In the genomic region with DNA sequence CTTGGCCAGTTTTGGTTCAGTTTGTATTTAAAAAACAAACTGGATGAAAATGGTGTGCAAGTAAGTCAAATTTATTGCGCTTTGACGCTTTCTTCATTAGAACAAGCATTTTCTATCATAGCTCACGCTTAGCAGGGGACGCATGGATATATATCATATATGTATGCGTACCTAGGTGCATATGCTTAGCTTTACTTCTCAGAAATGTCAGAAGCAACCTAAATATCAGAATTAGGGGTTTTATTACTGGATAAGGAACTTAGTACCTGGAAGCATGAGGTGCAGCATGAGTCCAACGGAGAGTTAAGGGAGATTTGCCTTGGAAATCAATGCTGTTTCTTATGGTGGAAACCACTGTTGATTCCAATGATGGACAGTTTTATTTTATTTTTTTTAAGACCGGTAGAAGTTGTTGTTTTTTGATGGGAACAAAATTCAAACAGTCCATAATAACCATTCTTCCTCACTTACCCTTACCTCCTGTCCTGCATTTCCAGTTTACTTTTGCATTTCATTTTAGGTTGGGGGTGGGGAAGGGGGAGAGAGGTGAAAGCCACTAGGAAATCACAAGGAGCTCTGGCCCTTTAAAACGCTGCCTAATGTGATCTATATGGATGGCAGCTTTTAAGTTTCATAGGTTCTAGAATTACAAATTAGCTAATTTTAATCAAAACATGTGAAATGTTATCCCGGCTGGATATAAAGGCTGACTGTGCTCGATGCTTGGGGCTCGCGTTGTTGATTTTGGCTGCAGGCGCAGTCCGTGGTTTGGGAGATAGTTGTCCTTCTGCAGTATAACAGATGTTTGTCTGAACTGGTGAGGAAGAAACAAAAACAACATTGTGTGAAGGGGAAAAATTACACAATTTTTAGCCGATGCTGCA, we compare ENCODE assay signal across 1 cellular context.
TF ChIP-seq lines count a peak whose summit lies in the region.

No MANE protein-coding gene starts in this region.

TF ChIP-seq in HEK293, 187 proteins besides CTCF, POLR2A, EP300 and RAD21 (continued from another document):
- TF ChIP-seq, protein P1, sequence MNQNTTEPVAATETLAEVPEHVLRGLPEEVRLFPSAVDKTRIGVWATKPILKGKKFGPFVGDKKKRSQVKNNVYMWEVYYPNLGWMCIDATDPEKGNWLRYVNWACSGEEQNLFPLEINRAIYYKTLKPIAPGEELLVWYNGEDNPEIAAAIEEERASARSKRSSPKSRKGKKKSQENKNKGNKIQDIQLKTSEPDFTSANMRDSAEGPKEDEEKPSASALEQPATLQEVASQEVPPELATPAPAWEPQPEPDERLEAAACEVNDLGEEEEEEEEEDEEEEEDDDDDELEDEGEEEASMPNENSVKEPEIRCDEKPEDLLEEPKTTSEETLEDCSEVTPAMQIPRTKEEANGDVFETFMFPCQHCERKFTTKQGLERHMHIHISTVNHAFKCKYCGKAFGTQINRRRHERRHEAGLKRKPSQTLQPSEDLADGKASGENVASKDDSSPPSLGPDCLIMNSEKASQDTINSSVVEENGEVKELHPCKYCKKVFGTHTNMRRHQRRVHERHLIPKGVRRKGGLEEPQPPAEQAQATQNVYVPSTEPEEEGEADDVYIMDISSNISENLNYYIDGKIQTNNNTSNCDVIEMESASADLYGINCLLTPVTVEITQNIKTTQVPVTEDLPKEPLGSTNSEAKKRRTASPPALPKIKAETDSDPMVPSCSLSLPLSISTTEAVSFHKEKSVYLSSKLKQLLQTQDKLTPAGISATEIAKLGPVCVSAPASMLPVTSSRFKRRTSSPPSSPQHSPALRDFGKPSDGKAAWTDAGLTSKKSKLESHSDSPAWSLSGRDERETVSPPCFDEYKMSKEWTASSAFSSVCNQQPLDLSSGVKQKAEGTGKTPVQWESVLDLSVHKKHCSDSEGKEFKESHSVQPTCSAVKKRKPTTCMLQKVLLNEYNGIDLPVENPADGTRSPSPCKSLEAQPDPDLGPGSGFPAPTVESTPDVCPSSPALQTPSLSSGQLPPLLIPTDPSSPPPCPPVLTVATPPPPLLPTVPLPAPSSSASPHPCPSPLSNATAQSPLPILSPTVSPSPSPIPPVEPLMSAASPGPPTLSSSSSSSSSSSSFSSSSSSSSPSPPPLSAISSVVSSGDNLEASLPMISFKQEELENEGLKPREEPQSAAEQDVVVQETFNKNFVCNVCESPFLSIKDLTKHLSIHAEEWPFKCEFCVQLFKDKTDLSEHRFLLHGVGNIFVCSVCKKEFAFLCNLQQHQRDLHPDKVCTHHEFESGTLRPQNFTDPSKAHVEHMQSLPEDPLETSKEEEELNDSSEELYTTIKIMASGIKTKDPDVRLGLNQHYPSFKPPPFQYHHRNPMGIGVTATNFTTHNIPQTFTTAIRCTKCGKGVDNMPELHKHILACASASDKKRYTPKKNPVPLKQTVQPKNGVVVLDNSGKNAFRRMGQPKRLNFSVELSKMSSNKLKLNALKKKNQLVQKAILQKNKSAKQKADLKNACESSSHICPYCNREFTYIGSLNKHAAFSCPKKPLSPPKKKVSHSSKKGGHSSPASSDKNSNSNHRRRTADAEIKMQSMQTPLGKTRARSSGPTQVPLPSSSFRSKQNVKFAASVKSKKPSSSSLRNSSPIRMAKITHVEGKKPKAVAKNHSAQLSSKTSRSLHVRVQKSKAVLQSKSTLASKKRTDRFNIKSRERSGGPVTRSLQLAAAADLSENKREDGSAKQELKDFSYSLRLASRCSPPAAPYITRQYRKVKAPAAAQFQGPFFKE (tag by site-specific recombination; IDR thresholded peaks at IDR 0.05; ENCODE audit: borderline replicate concordance), result no peak
- TF ChIP-seq ZNF791 (tag by site-specific recombination; IDR thresholded peaks at IDR 0.05) (no peak), ZNF544 (tag by site-specific recombination; IDR thresholded peaks at IDR 0.05) (no peak), ZNF366 (tag by site-specific recombination; conservative IDR thresholded peaks at IDR 0.05) (peak; percentile 92), ZNF133 (tag by site-specific recombination; IDR thresholded peaks at IDR 0.05) (no peak), ZNF843 (tag by site-specific recombination; IDR thresholded peaks at IDR 0.05) (peak; percentile 99), ZNF112 (tag by site-specific recombination; IDR thresholded peaks at IDR 0.05) (no peak), ZNF558 (tag by site-specific recombination; IDR thresholded peaks at IDR 0.05) (peak; percentile 16; the same call in 1 of the 2 replicates), ZNF785 (tag by site-specific recombination; IDR thresholded peaks at IDR 0.05) (no peak), ZBTB49 (tag by site-specific recombination; IDR thresholded peaks at IDR 0.05; ENCODE audit: low read depth) (no peak), ZNF121 (tag by site-specific recombination; IDR thresholded peaks at IDR 0.05) (no peak), WT1 (tag by site-specific recombination; IDR thresholded peaks at IDR 0.05) (peak; percentile 90), TCF7L2 (IDR thresholded peaks at IDR 0.05; ENCODE audit: borderline replicate concordance, low read depth, low read length) (no peak; the same call in 1 of the 2 replicates), IKZF3 (tag by site-specific recombination; IDR thresholded peaks at IDR 0.05) (peak; percentile 96)
- TF ChIP-seq, protein P2, sequence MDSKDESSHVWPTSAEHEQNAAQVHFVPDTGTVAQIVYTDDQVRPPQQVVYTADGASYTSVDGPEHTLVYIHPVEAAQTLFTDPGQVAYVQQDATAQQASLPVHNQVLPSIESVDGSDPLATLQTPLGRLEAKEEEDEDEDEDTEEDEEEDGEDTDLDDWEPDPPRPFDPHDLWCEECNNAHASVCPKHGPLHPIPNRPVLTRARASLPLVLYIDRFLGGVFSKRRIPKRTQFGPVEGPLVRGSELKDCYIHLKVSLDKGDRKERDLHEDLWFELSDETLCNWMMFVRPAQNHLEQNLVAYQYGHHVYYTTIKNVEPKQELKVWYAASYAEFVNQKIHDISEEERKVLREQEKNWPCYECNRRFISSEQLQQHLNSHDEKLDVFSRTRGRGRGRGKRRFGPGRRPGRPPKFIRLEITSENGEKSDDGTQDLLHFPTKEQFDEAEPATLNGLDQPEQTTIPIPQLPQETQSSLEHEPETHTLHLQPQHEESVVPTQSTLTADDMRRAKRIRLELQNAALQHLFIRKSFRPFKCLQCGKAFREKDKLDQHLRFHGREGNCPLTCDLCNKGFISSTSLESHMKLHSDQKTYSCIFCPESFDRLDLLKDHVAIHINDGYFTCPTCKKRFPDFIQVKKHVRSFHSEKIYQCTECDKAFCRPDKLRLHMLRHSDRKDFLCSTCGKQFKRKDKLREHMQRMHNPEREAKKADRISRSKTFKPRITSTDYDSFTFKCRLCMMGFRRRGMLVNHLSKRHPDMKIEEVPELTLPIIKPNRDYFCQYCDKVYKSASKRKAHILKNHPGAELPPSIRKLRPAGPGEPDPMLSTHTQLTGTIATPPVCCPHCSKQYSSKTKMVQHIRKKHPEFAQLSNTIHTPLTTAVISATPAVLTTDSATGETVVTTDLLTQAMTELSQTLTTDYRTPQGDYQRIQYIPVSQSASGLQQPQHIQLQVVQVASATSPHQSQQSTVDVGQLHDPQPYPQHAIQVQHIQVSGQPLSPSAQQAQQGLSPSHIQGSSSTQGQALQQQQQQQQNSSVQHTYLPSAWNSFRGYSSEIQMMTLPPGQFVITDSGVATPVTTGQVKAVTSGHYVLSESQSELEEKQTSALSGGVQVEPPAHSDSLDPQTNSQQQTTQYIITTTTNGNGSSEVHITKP (tag by site-specific recombination; IDR thresholded peaks at IDR 0.05), result peak; percentile 53
TF ChIP-seq in HEK293: peak in this region for 63.
